Comparison of ENCODE assay signal across 12 cellular contexts in the genomic region with DNA sequence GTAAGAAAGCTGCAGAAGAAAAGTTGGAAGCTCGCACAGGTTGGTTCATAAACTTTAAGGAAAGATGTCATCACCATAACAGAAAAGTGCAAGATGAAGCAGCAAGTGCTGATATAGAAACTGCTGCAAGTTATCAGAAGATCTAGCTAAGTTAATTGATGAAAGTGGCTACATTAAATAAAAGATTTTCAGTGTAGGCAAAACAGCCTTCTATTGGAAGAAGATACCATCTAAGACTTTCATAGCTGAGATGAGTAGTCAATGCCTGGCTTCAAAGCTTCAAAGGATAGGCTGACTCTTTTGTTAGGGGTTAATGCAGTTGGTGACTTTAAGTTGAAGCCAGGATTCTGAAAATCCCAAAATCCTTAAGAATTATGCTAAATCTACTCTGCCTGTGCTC.
"Had no signal": no experiment of that assay in that cellular context is flagged by ENCODE, and none has a peak within 500 bp of the region (broad histone marks: within the 10 kb centered on the region; RNA-seq: fewer than 3 reads in every experiment).

No MANE protein-coding gene starts in this region.

- ATAC-seq: body of pancreas, mucosa of descending colon had no signal

- H3K27me3 Mint-ChIP-seq: activated B cell treated with CpG ODN at 0.5 μM for 24 hours; naive thymus-derived CD8-positive, alpha-beta T cell had no signal

- H3K27ac Mint-ChIP-seq: activated B cell treated with CpG ODN at 0.5 μM for 24 hours had no signal

- DNase-seq: activated B cell treated with CpG ODN at 0.5 μM for 24 hours; activated CD4-positive, alpha-beta T cell treated with anti-CD3 and anti-CD28 coated beads, Interleukin-2, amount 50 U/mL, for 48 hours; activated gamma-delta T cell treated with Interleukin-2 at 50 U/mL for 16 hours; amygdala; body of pancreas; caudate nucleus; hippocampal formation; left ventricle myocardium inferior; mucosa of descending colon; naive thymus-derived CD8-positive, alpha-beta T cell; stimulated activated CD4-positive, alpha-beta T cell treated with anti-CD3 and anti-CD28 coated beads, Interleukin-1b, Interleukin-23, amount 100 ng/mL, for 48 hours; thyroid gland had no signal

- H3K4me3 Mint-ChIP-seq: activated B cell treated with CpG ODN at 0.5 μM for 24 hours had no signal
